Comparison of ENCODE assay signal across 27 cellular contexts in genomic region chr12:103908246-103908541, GRCh38.
"Had no signal": no experiment of that assay in that cellular context is flagged by ENCODE, and none has a peak within 500 bp of the region (broad histone marks: within the 10 kb centered on the region; RNA-seq: fewer than 3 reads in every experiment).

No MANE protein-coding gene starts in this region.

- H3K27ac Mint-ChIP-seq: dendritic cell treated with granulocyte-macrophage colony-stimulating factor and Interleukin-4, amounts not matched to agents 40 ng/mL and 50 ng/mL, for 4 days; nephron progenitor cell had no signal

- FAIRE-seq: endothelial cell of umbilical vein, islet of Langerhans had no signal

- H3K4me3 ChIP-seq: colonic mucosa, esophagus muscularis mucosa, heart right ventricle, left lung, ovary, psoas muscle, skin epidermis, spleen, suprapubic skin, transverse colon, upper lobe of right lung, uterus had no signal

- H3K4me1 ChIP-seq: colonic mucosa, heart right ventricle, left lung, spleen, suprapubic skin, transverse colon, upper lobe of right lung, uterus had no signal

- H3K27me3 ChIP-seq: colonic mucosa, esophagus muscularis mucosa, heart right ventricle, left lung, ovary, spleen, suprapubic skin, transverse colon, upper lobe of right lung, uterus had no signal

- H3K27me3 Mint-ChIP-seq: naive thymus-derived CD8-positive, alpha-beta T cell; stimulated activated naive CD8-positive, alpha-beta T cell treated with anti-CD3 and anti-CD28 coated beads, Interleukin-15, amount 100 ng/mL, for 72 hours had no signal

- H3K9me3 Mint-ChIP-seq: naive thymus-derived CD8-positive, alpha-beta T cell; nephron progenitor cell had no signal

- H3K27ac ChIP-seq: colonic mucosa, esophagus muscularis mucosa, heart right ventricle, left lung, ovary, psoas muscle, spleen, suprapubic skin, transverse colon, upper lobe of right lung, uterus had no signal

- H3K4me1 Mint-ChIP-seq: nephron progenitor cell had no signal

- ATAC-seq: heart right ventricle, left cardiac atrium, psoas muscle, right cardiac atrium had no signal

- H3K4me3 Mint-ChIP-seq: dendritic cell treated with granulocyte-macrophage colony-stimulating factor and Interleukin-4, amounts not matched to agents 40 ng/mL and 50 ng/mL, for 4 days; nephron progenitor cell had no signal

- H3K9me3 ChIP-seq: colonic mucosa, esophagus muscularis mucosa, heart right ventricle, left lung, ovary, psoas muscle, spleen, suprapubic skin, transverse colon, upper lobe of right lung, uterus had no signal

- DNase-seq: colonic mucosa; effector memory CD4-positive, alpha-beta T cell; glutamatergic neuron; heart right ventricle; hippocampal formation; left cardiac atrium; left lung; midbrain; nephron progenitor cell; nucleus accumbens; ovary; posterior cingulate gyrus; psoas muscle; right cardiac atrium; spleen; stimulated activated CD4-positive, alpha-beta T cell treated with anti-CD3 and anti-CD28 coated beads, Interleukin-4, amount 100 ng/mL, for 4 hours; transverse colon; upper lobe of right lung; uterus had no signal

- H3K36me3 ChIP-seq: colonic mucosa, esophagus muscularis mucosa, heart right ventricle, left lung, ovary, spleen, suprapubic skin, transverse colon, upper lobe of right lung, uterus had no signal

- H3K36me3 Mint-ChIP-seq: naive thymus-derived CD8-positive, alpha-beta T cell had no signal
